16 cellular contexts compared by ENCODE assay signal in genomic region chr7:92391071-92391470, GRCh38. TPM values are rescaled to one million over a fixed set of nuclear protein-coding genes. Genes with fewer than 3 reads are reported as not detected.
A peak's percentile ranks its signal among the peaks of the same experiment; 100 is the strongest.
DNase-seq lines count a peak whose midpoint lies in the region; ATAC-seq and TF ChIP-seq lines count a peak whose summit lies in the region.
"Had no signal": no experiment of that assay in that cellular context is flagged by ENCODE, and none has a peak within 500 bp of the region (broad histone marks: within the 10 kb centered on the region; RNA-seq: fewer than 3 reads in every experiment).

No MANE protein-coding gene starts in this region.

- H3K36me3 ChIP-seq in thyroid gland (no peaks in the 10 kb centered on the region), PC-9 (ENCODE audit: low read depth) (peaks cover 17% of the 10 kb centered on the region; the same call in 1 of the 2 replicates)

- H3F3A ChIP-seq in PC-9 (ENCODE audit: insufficient read depth, low read depth): 0 out of 2 replicates have a peak, but pooled peaks cover 7% of the 10 kb centered on the region

- DNase-seq in ELF-1 (ENCODE audit: low read depth, low spot score): peak; percentile 56
- DNase-seq in islet precursor cell: peak; percentile 92
- peak; percentile 14 to 43 for DNase-seq in thyroid gland
- no peak for DNase-seq in stimulated activated effector memory CD8-positive, alpha-beta T cell treated with anti-CD3 and anti-CD28 coated beads, Interleukin-12 subunit alpha, Interleukin-12 subunit beta, amount 100 ng/mL, for 72 hours (ENCODE audit: low spot score in 2 of 2)
- DNase-seq in mesothelial cell of epicardium (ENCODE audit: low spot score in 2 of 2, unreplicated experiment in 2 of 2): no peak
- no peak for DNase-seq in PC-9
- DNase-seq: C1 segment of cervical spinal cord; CD4-positive, alpha-beta memory T cell; COR-L47; DMS153; DND-41; GDM1; GM23248; H7; HCEC 1CT had no signal

- H2AFZ ChIP-seq in PC-9: no peak overlapping the region
- H2AFZ ChIP-seq: GM23248 had no signal

- intact Hi-C loops in thyroid gland (cut with DNase I) (no loop called here), PC-9 (cut with micrococcal nuclease; ENCODE audit: unreplicated experiment) (no loop called here)

- POLR2A ChIA-PET in PC-9 (lab: Charles Lee; ENCODE audit: unreplicated experiment): no interaction called here

- no peak for TF ChIP-seq CTCF in thyroid gland (IDR thresholded peaks at IDR 0.05)
- no peak for TF ChIP-seq CTCF in mesothelial cell of epicardium (IDR thresholded peaks at IDR 0.05; ENCODE audit: unreplicated experiment)
- no peak for TF ChIP-seq CTCF in PC-9 (conservative IDR thresholded peaks at IDR 0.05)

- H3K27ac ChIP-seq in thyroid gland (peak overlapping the region in 1 of 3 donors; percentile 13), PC-9 (no peak overlapping the region)
- H3K27ac ChIP-seq: GM23248 had no signal

- H3K27ac Mint-ChIP-seq in stimulated activated effector memory CD8-positive, alpha-beta T cell treated with anti-CD3 and anti-CD28 coated beads, Interleukin-12 subunit alpha, Interleukin-12 subunit beta, amount 100 ng/mL, for 72 hours: no peak overlapping the region
- no peak overlapping the region for H3K27ac Mint-ChIP-seq in mesothelial cell of epicardium

- H3K27me3 ChIP-seq in thyroid gland (no peaks in the 10 kb centered on the region), PC-9 (ENCODE audit: insufficient read depth, low read depth) (no peaks in the 10 kb centered on the region)

- H4K20me1 ChIP-seq in PC-9 (ENCODE audit: insufficient read depth): no peaks in the 10 kb centered on the region

- H3K27me3 Mint-ChIP-seq in mesothelial cell of epicardium (ENCODE audit: low read depth): no peaks in the 10 kb centered on the region
- H3K27me3 Mint-ChIP-seq: CD4-positive, alpha-beta memory T cell had no signal

- H3K9me3 Mint-ChIP-seq in stimulated activated effector memory CD8-positive, alpha-beta T cell treated with anti-CD3 and anti-CD28 coated beads, Interleukin-12 subunit alpha, Interleukin-12 subunit beta, amount 100 ng/mL, for 72 hours: no peaks in the 10 kb centered on the region
- H3K9me3 Mint-ChIP-seq in mesothelial cell of epicardium: no peaks in the 10 kb centered on the region
- H3K9me3 Mint-ChIP-seq: CD4-positive, alpha-beta memory T cell had no signal

- WGBS in thyroid gland, 2 donors: 69 to 78% methylated on average over 5 of the region's 5 CpGs

- H3K79me2 ChIP-seq in PC-9 (ENCODE audit: low read depth): no peaks in the 10 kb centered on the region

- no TSS peak for BruUV-seq in PC-9 (replicated peaks; lab: Mats Ljungman, UMichigan)

- peaks cover 0 to 4% of the 10 kb centered on the region in 2 donors for H3K4me1 ChIP-seq in thyroid gland
- no peaks in the 10 kb centered on the region for H3K4me1 ChIP-seq in PC-9 (replicated peaks; ENCODE audit: insufficient read depth)

- H3K4me1 Mint-ChIP-seq in stimulated activated effector memory CD8-positive, alpha-beta T cell treated with anti-CD3 and anti-CD28 coated beads, Interleukin-12 subunit alpha, Interleukin-12 subunit beta, amount 100 ng/mL, for 72 hours: no peaks in the 10 kb centered on the region
- peaks cover 5% of the 10 kb centered on the region for H3K4me1 Mint-ChIP-seq in mesothelial cell of epicardium
- H3K4me1 Mint-ChIP-seq: CD4-positive, alpha-beta memory T cell had no signal

- H3K9me2 ChIP-seq in PC-9 (ENCODE audit: insufficient read depth): no peaks in the 10 kb centered on the region

- no peak overlapping the region for H3K4me2 ChIP-seq in PC-9

- H3K36me3 Mint-ChIP-seq in stimulated activated effector memory CD8-positive, alpha-beta T cell treated with anti-CD3 and anti-CD28 coated beads, Interleukin-12 subunit alpha, Interleukin-12 subunit beta, amount 100 ng/mL, for 72 hours: peaks cover 36% of the 10 kb centered on the region
- H3K36me3 Mint-ChIP-seq in mesothelial cell of epicardium: peaks cover 7% of the 10 kb centered on the region

- no peak overlapping the region for H3K4me3 Mint-ChIP-seq in stimulated activated effector memory CD8-positive, alpha-beta T cell treated with anti-CD3 and anti-CD28 coated beads, Interleukin-12 subunit alpha, Interleukin-12 subunit beta, amount 100 ng/mL, for 72 hours
- H3K4me3 Mint-ChIP-seq in mesothelial cell of epicardium: no peak overlapping the region
- H3K4me3 Mint-ChIP-seq: CD4-positive, alpha-beta memory T cell had no signal

- H3K9me3 ChIP-seq in thyroid gland (no peaks in the 10 kb centered on the region), PC-9 (ENCODE audit: insufficient read depth, low read depth) (no peaks in the 10 kb centered on the region)

- no peak for ATAC-seq in stimulated activated effector memory CD8-positive, alpha-beta T cell treated with anti-CD3 and anti-CD28 coated beads, Interleukin-12 subunit alpha, Interleukin-12 subunit beta, amount 100 ng/mL, for 72 hours
- ATAC-seq: GM12878 had no signal

- H3K4me3 ChIP-seq in thyroid gland (replicated peaks in 1 of 3) (no peak overlapping the region), PC-9 (no peak overlapping the region)
- H3K4me3 ChIP-seq: GM12878, GM23248 had no signal

- TF ChIP-seq POLR2A in thyroid gland (IDR thresholded peaks at IDR 0.05): no peak

- CTCF ChIA-PET in PC-9 (lab: Charles Lee): interaction anchor here (0.6 kb wide), 1 partner anchor 201 kb away, joined by 4 read pairs; no protein-coding TSS in a partner anchor

RNA-seq across cellular contexts. Expression of gene GATAD1, which starts 56.2 kb away (rescaled TPM):
- total RNA-seq in thyroid gland: 10 to 100 TPM; 46.1 to 99.0 (median 63.1) TPM
- 53.2 to 54.7 TPM (median 53.6 TPM) in 3 replicates for total RNA-seq in mesothelial cell of epicardium
- 39.4 and 41.7 TPM in 2 replicates for total RNA-seq in PC-9 (2021)

Comparison
In these comparisons a context has a peak if more than half of its experiments do, and no peak if none do; other contexts are left out.
1. DNase-seq: peak in ELF-1 (single experiment), islet precursor cell (single experiment) and thyroid gland (2 of 2); none in stimulated activated effector memory CD8-positive, alpha-beta T cell treated with anti-CD3 and anti-CD28 coated beads, Interleukin-12 subunit alpha, Interleukin-12 subunit beta, amount 100 ng/mL, for 72 hours (0 of 2), mesothelial cell of epicardium (0 of 2) and PC-9 (0 of 2).